In the genomic region with DNA sequence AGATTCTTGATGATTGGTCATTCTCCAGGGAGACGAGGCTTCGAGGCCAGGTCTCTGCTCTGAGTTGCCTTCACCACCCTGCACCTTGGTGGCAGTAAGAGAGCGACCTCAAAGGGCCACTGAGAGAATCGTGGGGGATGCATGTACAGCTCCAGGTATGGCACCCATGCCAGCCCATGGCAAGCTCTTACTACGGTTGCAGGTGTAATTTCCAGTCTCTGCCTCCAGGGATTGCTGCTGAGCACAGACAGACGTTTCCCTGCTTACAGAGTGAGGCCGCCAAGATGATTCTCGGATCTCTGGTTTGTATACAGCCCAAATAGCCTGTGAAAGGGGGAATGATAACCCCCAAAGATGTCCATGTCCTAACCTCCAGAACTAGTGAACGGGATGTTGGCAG, we compare ENCODE assay signal across 8 cellular contexts. TPM values are rescaled to one million over a fixed set of nuclear protein-coding genes. Genes with fewer than 3 reads are reported as not detected.
DNase-seq lines count a peak whose midpoint lies in the region; ATAC-seq and TF ChIP-seq lines count a peak whose summit lies in the region.

No MANE protein-coding gene starts in this region.

- no peaks in the 10 kb centered on the region for H3K36me3 Mint-ChIP-seq in activated T-helper 17 cell treated with anti-CD3 and anti-CD28 coated beads, Interleukin-2, amount 50 U/mL, for 72 hours (ENCODE audit: low read depth)

- DNase-seq in AG08396 (ENCODE audit: low spot score) (peak; percentile 8), UCSD-AML1 (lab: John Stamatoyannopoulos, UW; ENCODE audit: unreplicated experiment) (peak; percentile 32), inferior parietal cortex (ENCODE audit: extremely low spot score) (peak; percentile 24), SW480 (ENCODE audit: low spot score) (no peak)

- no peak overlapping the region for H3K4me3 Mint-ChIP-seq in activated T-helper 17 cell treated with anti-CD3 and anti-CD28 coated beads, Interleukin-2, amount 50 U/mL, for 72 hours

- peaks cover 32% of the 10 kb centered on the region for H3K27me3 Mint-ChIP-seq in activated T-helper 17 cell treated with anti-CD3 and anti-CD28 coated beads, Interleukin-2, amount 50 U/mL, for 72 hours

- H3K9me3 Mint-ChIP-seq in activated T-helper 17 cell treated with anti-CD3 and anti-CD28 coated beads, Interleukin-2, amount 50 U/mL, for 72 hours, result no peaks in the 10 kb centered on the region

- no peaks in the 10 kb centered on the region for H3K4me1 Mint-ChIP-seq in activated T-helper 17 cell treated with anti-CD3 and anti-CD28 coated beads, Interleukin-2, amount 50 U/mL, for 72 hours

- H3K27ac Mint-ChIP-seq in activated T-helper 17 cell treated with anti-CD3 and anti-CD28 coated beads, Interleukin-2, amount 50 U/mL, for 72 hours, result no peak overlapping the region

- no peak for ATAC-seq in GM19328 (IDR thresholded peaks at IDR 0.05; ENCODE audit: unreplicated experiment)
- ATAC-seq in GM18909 (IDR thresholded peaks at IDR 0.05; ENCODE audit: poor library complexity, unreplicated experiment), result no peak
- no peak for ATAC-seq in activated T-helper 17 cell treated with anti-CD3 and anti-CD28 coated beads, Interleukin-2, amount 50 U/mL, for 72 hours (replicated peaks)

- TF ChIP-seq CTCF in GM12873 (IDR thresholded peaks at IDR 0.05; ENCODE audit: insufficient read depth, low read depth, low read length, missing control alignments), result peak; percentile 68

RNA-seq across cellular contexts. Expression of a gene that starts 16.3 kb away (rescaled TPM):
- not detected for total RNA-seq in activated T-helper 17 cell treated with anti-CD3 and anti-CD28 coated beads, Interleukin-2, amount 50 U/mL, for 72 hours
